Comparison of ENCODE assay signal across 25 cellular contexts in the genomic region with DNA sequence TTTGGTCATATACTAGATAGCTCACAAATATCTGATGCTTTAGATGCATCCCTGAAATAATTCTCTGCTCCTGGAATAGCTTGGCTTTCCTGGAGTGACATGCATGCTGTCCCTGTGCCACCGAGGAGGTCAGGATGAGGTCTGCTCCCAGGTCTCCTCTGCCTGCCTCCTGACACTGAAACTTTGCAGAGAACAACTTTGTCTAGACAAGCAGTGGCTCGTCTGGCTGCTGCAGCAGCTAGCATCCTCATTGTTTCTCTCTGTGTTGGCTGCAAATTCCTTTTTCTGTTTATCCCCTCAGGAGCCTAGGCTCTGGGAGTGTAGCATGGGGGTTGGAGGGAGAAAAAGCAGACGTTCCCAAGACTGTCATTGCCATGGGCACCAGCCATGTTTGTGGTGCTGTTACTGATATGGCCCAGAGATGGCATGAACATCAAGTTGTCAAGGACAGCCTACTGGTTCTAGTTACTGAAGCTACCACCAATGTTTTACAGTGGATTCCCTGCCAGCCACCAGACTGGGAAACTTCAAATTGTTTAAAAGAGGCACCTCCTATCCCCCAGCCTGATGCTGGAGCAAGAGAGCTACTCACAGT.
"Had no signal": no experiment of that assay in that cellular context is flagged by ENCODE, and none has a peak within 500 bp of the region (broad histone marks: within the 10 kb centered on the region; RNA-seq: fewer than 3 reads in every experiment).

No MANE protein-coding gene starts in this region.

- H3K36me3 Mint-ChIP-seq: naive thymus-derived CD4-positive, alpha-beta T cell had no signal

- H3K9me3 Mint-ChIP-seq: activated CD4-positive, alpha-beta memory T cell treated with anti-CD3 and anti-CD28 coated beads, Interleukin-2, amount 10 ng/mL, durations not matched to agents 7 days and 5 days; activated CD4-positive, alpha-beta T cell treated with anti-CD3 and anti-CD28 coated beads, Interleukin-2, amount 10 ng/mL, durations not matched to agents 7 days and 5 days; activated T-cell treated with anti-CD3 and anti-CD28 coated beads, Interleukin-2, amount 50 U/mL, for 24 hours; activated T-helper 17 cell treated with anti-CD3 and anti-CD28 coated beads, Interleukin-2, amount 50 U/mL, for 72 hours; effector memory CD8-positive, alpha-beta T cell had no signal

- H3K4me1 Mint-ChIP-seq: activated CD4-positive, alpha-beta memory T cell treated with anti-CD3 and anti-CD28 coated beads, Interleukin-2, amount 10 ng/mL, durations not matched to agents 7 days and 5 days; activated CD4-positive, alpha-beta T cell treated with anti-CD3 and anti-CD28 coated beads, Interleukin-2, amount 10 ng/mL, durations not matched to agents 7 days and 5 days; activated T-helper 17 cell treated with anti-CD3 and anti-CD28 coated beads, Interleukin-2, amount 50 U/mL, for 72 hours; naive thymus-derived CD4-positive, alpha-beta T cell; T-helper 17 cell had no signal

- DNase-seq: activated CD4-positive, alpha-beta memory T cell treated with anti-CD3 and anti-CD28 coated beads, Interleukin-2, amount 10 ng/mL, durations not matched to agents 7 days and 5 days; activated CD4-positive, alpha-beta T cell treated with anti-CD3 and anti-CD28 coated beads, Interleukin-2, amount 10 ng/mL, durations not matched to agents 7 days and 5 days; activated CD4-positive, CD25-positive, alpha-beta regulatory T cell treated with anti-CD3 and anti-CD28 coated beads, Interleukin-2, amount 50 U/mL, for 72 hours; activated CD8-positive, alpha-beta memory T cell treated with anti-CD3 and anti-CD28 coated beads, Interleukin-2, amount 50 U/mL, for 48 hours; activated gamma-delta T cell treated with Interleukin-2 at 50 U/mL for 16 hours; activated naive CD4-positive, alpha-beta T cell treated with anti-CD3 and anti-CD28 coated beads, Interleukin-2, amount 50 U/mL, for 16 hours; activated T-cell treated with anti-CD3 and anti-CD28 coated beads, Interleukin-2, amount 50 U/mL, for 24 hours; amniotic stem cell; brain microvascular endothelial cell; caudate nucleus; cortex of kidney; effector memory CD8-positive, alpha-beta T cell; left cardiac atrium; left ventricle myocardium superior; naive thymus-derived CD4-positive, alpha-beta T cell; occipital lobe; right cardiac atrium; spleen; stimulated activated naive CD4-positive, alpha-beta T cell treated with Interleukin-2 at 50 U/mL for 16 hours; T-helper 17 cell; T1000; upper lobe of left lung had no signal

- H3K27ac Mint-ChIP-seq: activated CD4-positive, alpha-beta memory T cell treated with anti-CD3 and anti-CD28 coated beads, Interleukin-2, amount 10 ng/mL, durations not matched to agents 7 days and 5 days; activated CD4-positive, alpha-beta T cell treated with anti-CD3 and anti-CD28 coated beads, Interleukin-2, amount 10 ng/mL, durations not matched to agents 7 days and 5 days; activated T-cell treated with anti-CD3 and anti-CD28 coated beads, Interleukin-2, amount 50 U/mL, for 24 hours; activated T-helper 17 cell treated with anti-CD3 and anti-CD28 coated beads, Interleukin-2, amount 50 U/mL, for 72 hours; effector memory CD8-positive, alpha-beta T cell; naive thymus-derived CD4-positive, alpha-beta T cell; T-helper 17 cell had no signal

- H3K36me3 ChIP-seq: brain microvascular endothelial cell, spleen, upper lobe of left lung, vagina had no signal

- H3K4me1 ChIP-seq: parathyroid adenoma, spleen, upper lobe of left lung, vagina had no signal

- H3K9ac ChIP-seq: parathyroid adenoma had no signal

- H3K9me3 ChIP-seq: spleen, upper lobe of left lung, vagina had no signal

- H3K4me3 ChIP-seq: spleen, upper lobe of left lung, vagina had no signal

- H3K27me3 ChIP-seq: brain microvascular endothelial cell, spleen, upper lobe of left lung, vagina had no signal

- H3K4me3 Mint-ChIP-seq: activated CD4-positive, alpha-beta memory T cell treated with anti-CD3 and anti-CD28 coated beads, Interleukin-2, amount 10 ng/mL, durations not matched to agents 7 days and 5 days; activated CD4-positive, alpha-beta T cell treated with anti-CD3 and anti-CD28 coated beads, Interleukin-2, amount 10 ng/mL, durations not matched to agents 7 days and 5 days; activated T-cell treated with anti-CD3 and anti-CD28 coated beads, Interleukin-2, amount 50 U/mL, for 24 hours; activated T-helper 17 cell treated with anti-CD3 and anti-CD28 coated beads, Interleukin-2, amount 50 U/mL, for 72 hours; effector memory CD8-positive, alpha-beta T cell; naive thymus-derived CD4-positive, alpha-beta T cell; T-helper 17 cell had no signal

- H3K27ac ChIP-seq: brain microvascular endothelial cell, parathyroid adenoma, spleen, upper lobe of left lung, vagina had no signal

- ATAC-seq: activated T-helper 17 cell treated with anti-CD3 and anti-CD28 coated beads, Interleukin-2, amount 50 U/mL, for 72 hours; effector memory CD8-positive, alpha-beta T cell; left cardiac atrium; left ventricle myocardium superior; naive thymus-derived CD4-positive, alpha-beta T cell; right cardiac atrium; T-helper 17 cell had no signal
